In the genomic region with DNA sequence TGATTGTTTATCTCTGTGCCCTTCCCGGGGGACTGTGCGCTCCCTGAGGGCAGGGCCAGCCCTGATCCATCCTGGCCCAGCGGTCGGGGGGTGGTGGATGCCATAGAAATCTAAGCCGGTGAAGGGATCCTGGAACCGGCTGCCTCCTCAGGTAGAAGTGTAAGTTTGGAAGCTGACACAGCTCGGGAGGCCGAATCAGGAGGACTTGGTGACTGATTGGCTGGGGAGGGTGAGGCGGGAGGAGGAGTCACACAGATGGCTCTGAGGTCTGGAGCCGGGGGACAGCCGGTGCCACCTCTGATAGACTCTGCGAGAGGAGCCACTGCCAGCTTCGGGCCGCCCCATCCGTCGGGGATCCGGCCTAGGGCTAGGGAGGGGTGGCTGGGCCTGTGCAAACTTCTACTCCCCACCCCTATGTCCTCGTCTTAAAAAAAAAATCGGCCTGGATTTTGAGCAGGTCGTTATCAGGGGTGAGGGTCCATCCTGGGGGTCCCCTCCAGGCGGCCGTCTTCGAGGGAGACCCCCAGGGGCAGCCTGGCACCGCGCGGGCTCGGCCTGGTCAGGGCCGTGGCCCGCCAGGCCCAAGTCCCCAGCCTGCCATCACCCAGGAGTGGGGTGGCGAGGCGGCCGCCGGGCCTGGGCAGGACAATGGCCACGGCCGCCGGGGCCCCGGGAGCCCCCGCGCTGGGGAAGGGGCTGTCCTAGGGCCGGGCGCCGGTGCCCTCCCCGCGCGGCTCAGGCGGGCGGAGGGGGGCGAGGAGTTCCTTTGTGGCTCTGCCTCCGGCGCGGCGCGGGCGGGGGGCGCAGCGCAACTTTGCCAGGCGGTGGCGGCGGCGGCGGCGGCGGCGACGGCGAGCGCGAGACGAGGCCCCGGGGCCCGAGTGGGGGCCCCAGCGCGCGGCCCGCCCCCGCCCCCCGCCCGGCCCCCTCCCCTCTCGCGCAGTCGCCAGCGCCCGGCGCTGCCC, we compare ENCODE assay signal across 1 cellular context.
A peak's percentile ranks its signal among the peaks of the same experiment; 100 is the strongest.
TF ChIP-seq lines count a peak whose summit lies in the region.

No MANE protein-coding gene starts in this region.

TF ChIP-seq in HEK293, 187 proteins besides CTCF, POLR2A, EP300 and RAD21 (continued from another document):
- TF ChIP-seq, protein P1, sequence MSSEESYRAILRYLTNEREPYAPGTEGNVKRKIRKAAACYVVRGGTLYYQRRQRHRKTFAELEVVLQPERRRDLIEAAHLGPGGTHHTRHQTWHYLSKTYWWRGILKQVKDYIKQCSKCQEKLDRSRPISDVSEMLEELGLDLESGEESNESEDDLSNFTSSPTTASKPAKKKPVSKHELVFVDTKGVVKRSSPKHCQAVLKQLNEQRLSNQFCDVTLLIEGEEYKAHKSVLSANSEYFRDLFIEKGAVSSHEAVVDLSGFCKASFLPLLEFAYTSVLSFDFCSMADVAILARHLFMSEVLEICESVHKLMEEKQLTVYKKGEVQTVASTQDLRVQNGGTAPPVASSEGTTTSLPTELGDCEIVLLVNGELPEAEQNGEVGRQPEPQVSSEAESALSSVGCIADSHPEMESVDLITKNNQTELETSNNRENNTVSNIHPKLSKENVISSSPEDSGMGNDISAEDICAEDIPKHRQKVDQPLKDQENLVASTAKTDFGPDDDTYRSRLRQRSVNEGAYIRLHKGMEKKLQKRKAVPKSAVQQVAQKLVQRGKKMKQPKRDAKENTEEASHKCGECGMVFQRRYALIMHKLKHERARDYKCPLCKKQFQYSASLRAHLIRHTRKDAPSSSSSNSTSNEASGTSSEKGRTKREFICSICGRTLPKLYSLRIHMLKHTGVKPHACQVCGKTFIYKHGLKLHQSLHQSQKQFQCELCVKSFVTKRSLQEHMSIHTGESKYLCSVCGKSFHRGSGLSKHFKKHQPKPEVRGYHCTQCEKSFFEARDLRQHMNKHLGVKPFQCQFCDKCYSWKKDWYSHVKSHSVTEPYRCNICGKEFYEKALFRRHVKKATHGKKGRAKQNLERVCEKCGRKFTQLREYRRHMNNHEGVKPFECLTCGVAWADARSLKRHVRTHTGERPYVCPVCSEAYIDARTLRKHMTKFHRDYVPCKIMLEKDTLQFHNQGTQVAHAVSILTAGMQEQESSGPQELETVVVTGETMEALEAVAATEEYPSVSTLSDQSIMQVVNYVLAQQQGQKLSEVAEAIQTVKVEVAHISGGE (tag by site-specific recombination; conservative IDR thresholded peaks at IDR 0.05; ENCODE audit: low read depth), result peak; percentile 28
- TF ChIP-seq ZSCAN30 (tag by site-specific recombination; IDR thresholded peaks at IDR 0.05), result 0 out of 2 replicates have a peak, but pooled peaks have one; percentile 23
